ENCODE assay signal across 14 cellular contexts in the genomic region with DNA sequence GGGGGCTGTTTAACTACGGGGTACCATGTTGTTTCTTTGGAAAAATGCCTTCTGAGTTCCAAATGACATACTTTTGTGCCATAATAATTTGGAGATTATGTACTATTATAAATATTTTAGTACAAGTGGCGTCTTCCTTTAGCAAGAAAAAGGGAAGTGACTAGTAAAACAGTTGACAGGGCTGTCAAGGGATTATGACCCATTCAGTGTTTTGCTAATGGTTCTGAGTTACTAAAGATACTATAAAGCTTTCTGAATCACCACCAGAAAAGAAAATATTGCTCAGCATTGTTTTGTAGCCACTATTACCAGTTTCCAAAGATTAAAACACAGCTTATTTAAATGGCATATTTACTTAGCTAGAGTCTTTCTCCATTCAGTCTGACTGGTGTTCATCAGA.
"Had no signal": no experiment of that assay in that cellular context is flagged by ENCODE, and none has a peak within 500 bp of the region (broad histone marks: within the 10 kb centered on the region; RNA-seq: fewer than 3 reads in every experiment).

No MANE protein-coding gene starts in this region.

- H3K27ac ChIP-seq: neutrophil, transverse colon had no signal

- H3K4me1 Mint-ChIP-seq: activated naive CD4-positive, alpha-beta T cell treated with anti-CD3 and anti-CD28 coated beads, Interleukin-2, amount 10 ng/mL, durations not matched to agents 7 days and 5 days; mesothelial cell of epicardium; stimulated activated memory B cell treated with anti-CD40 and anti-IgM and Interleukin-4, amounts not matched to agents 10 μg/mL and 1 μg/mL and 100 μg/mL, for 72 hours had no signal

- H3K27ac Mint-ChIP-seq: activated naive CD4-positive, alpha-beta T cell treated with anti-CD3 and anti-CD28 coated beads, Interleukin-2, amount 10 ng/mL, durations not matched to agents 7 days and 5 days; activated T-helper 2 cell treated with anti-CD3 and anti-CD28 coated beads, Interferon-gamma antibody, Interleukin-2, Interleukin-4, amounts not matched to agents 10 μg/mL and 5 μg/mL and 100 μg/mL, durations not matched to agents 14 hours and 24 hours and 36 hours; mesothelial cell of epicardium; stimulated activated memory B cell treated with anti-CD40 and anti-IgM and Interleukin-4, amounts not matched to agents 10 μg/mL and 1 μg/mL and 100 μg/mL, for 72 hours had no signal

- H3K36me3 Mint-ChIP-seq: activated naive CD4-positive, alpha-beta T cell treated with anti-CD3 and anti-CD28 coated beads, Interleukin-2, amount 10 ng/mL, durations not matched to agents 7 days and 5 days; mesothelial cell of epicardium; stimulated activated memory B cell treated with anti-CD40 and anti-IgM and Interleukin-4, amounts not matched to agents 10 μg/mL and 1 μg/mL and 100 μg/mL, for 72 hours had no signal

- H3K36me3 ChIP-seq: neutrophil, transverse colon had no signal

- ATAC-seq: activated CD4-positive, CD25-positive, alpha-beta regulatory T cell treated with anti-CD3 and anti-CD28 coated beads, Interleukin-2, amount 50 U/mL, for 24 hours; right cardiac atrium; stimulated activated memory B cell treated with anti-CD40 and anti-IgM and Interleukin-4, amounts not matched to agents 10 μg/mL and 1 μg/mL and 100 μg/mL, for 72 hours had no signal

- H3K4me3 Mint-ChIP-seq: activated naive CD4-positive, alpha-beta T cell treated with anti-CD3 and anti-CD28 coated beads, Interleukin-2, amount 10 ng/mL, durations not matched to agents 7 days and 5 days; mesothelial cell of epicardium; stimulated activated memory B cell treated with anti-CD40 and anti-IgM and Interleukin-4, amounts not matched to agents 10 μg/mL and 1 μg/mL and 100 μg/mL, for 72 hours had no signal

- H3K4me1 ChIP-seq: transverse colon had no signal

- H3K27me3 Mint-ChIP-seq: effector memory CD8-positive, alpha-beta T cell; stimulated activated memory B cell treated with anti-CD40 and anti-IgM and Interleukin-4, amounts not matched to agents 10 μg/mL and 1 μg/mL and 100 μg/mL, for 72 hours had no signal

- H3K4me3 ChIP-seq: transverse colon had no signal

- DNase-seq: activated naive CD4-positive, alpha-beta T cell treated with anti-CD3 and anti-CD28 coated beads, Interleukin-2, amount 10 ng/mL, durations not matched to agents 7 days and 5 days; caudate nucleus; cortex of kidney; effector memory CD8-positive, alpha-beta T cell; hippocampal formation; kidney glomerular epithelial cell; right cardiac atrium; substantia nigra; transverse colon had no signal

- H3K9me3 Mint-ChIP-seq: activated naive CD4-positive, alpha-beta T cell treated with anti-CD3 and anti-CD28 coated beads, Interleukin-2, amount 10 ng/mL, durations not matched to agents 7 days and 5 days; activated T-helper 2 cell treated with anti-CD3 and anti-CD28 coated beads, Interferon-gamma antibody, Interleukin-2, Interleukin-4, amounts not matched to agents 10 μg/mL and 5 μg/mL and 100 μg/mL, durations not matched to agents 14 hours and 24 hours and 36 hours; mesothelial cell of epicardium; stimulated activated memory B cell treated with anti-CD40 and anti-IgM and Interleukin-4, amounts not matched to agents 10 μg/mL and 1 μg/mL and 100 μg/mL, for 72 hours had no signal

- H3K9me3 ChIP-seq: neutrophil, transverse colon had no signal

- H3K27me3 ChIP-seq: transverse colon had no signal
